In the genomic region with DNA sequence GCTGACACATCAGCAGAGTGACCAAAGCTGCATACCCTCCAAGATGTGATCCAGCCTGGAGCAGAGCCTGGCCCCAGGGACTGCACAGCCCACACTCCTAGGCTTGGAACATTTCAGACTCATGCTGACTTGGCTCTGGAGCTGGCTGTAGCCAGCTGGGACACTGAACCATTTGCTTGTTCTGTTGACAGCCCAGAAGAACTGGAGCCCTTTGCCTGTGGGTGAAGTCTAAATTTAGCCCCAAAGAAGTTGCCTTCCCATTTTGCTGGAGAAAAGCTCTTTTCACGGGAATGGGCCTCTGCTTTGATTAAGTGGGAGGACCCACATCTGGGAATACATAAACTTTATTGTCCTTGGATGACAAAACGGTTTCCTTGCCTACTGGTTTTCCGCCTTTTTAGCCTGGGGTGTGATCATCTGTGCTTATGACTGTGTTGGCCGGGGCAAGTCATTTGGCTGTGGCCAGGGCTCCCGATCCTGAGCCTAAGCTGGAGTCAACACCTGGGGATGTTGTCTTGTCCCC, we compare ENCODE assay signal across 16 cellular contexts.
A peak's percentile ranks its signal among the peaks of the same experiment; 100 is the strongest.
DNase-seq lines count a peak whose midpoint lies in the region; ATAC-seq, FAIRE-seq and TF ChIP-seq lines count a peak whose summit lies in the region.
"Had no signal": no experiment of that assay in that cellular context is flagged by ENCODE, and none has a peak within 500 bp of the region (broad histone marks: within the 10 kb centered on the region; RNA-seq: fewer than 3 reads in every experiment).

No MANE protein-coding gene starts in this region.

- no peak for FAIRE-seq in RCC 7860 (lab: Jason Lieb, UNC)
- FAIRE-seq: small intestine had no signal

- intact Hi-C loops in gastrocnemius medialis (cut with DNase I; ENCODE audit: low total_unique reads), result loop anchor here (5.0 kb wide), 1 partner anchor 178 kb away; no protein-coding TSS in a partner anchor

- no peaks in the 10 kb centered on the region for H3K27me3 ChIP-seq in lung (ENCODE audit: control insufficient read depth, insufficient read depth)
- no peaks in the 10 kb centered on the region for H3K27me3 ChIP-seq in gastrocnemius medialis

- in situ Hi-C loops in gastrocnemius medialis (cut with MboI; ENCODE audit: low sequenced_read_pairs in 4 of 4), result no loop called here

- 71 to 84% methylated on average over 5 of the region's 5 CpGs for WGBS in lung, 2 donors

- H3K4me1 ChIP-seq in lung (ENCODE audit: control insufficient read depth in 2 of 2, insufficient read depth in 2 of 2, low read length in 2 of 2), result peaks cover 0 to 4% of the 10 kb centered on the region in 2 donors
- peaks cover 16 to 20% of the 10 kb centered on the region in 2 donors for H3K4me1 ChIP-seq in gastrocnemius medialis

- TF ChIP-seq CTCF in lung (IDR thresholded peaks at IDR 0.05; ENCODE audit: control extremely low read depth, extremely low read depth) (no peak), gastrocnemius medialis (IDR thresholded peaks at IDR 0.05 in 4 of 5, conservative IDR thresholded peaks at IDR 0.05 in 1 of 5) (no peak)

- H3K36me3 ChIP-seq in lung (ENCODE audit: control insufficient read depth in 2 of 2, insufficient read depth in 2 of 2, low read length in 2 of 2) (no peaks in the 10 kb centered on the region), gastrocnemius medialis (no peaks in the 10 kb centered on the region)

- no peak for TF ChIP-seq POLR2A in gastrocnemius medialis (IDR thresholded peaks at IDR 0.05)

- H3K4me3 ChIP-seq in lung (no peak overlapping the region), gastrocnemius medialis (no peak overlapping the region)

- H3K9me3 ChIP-seq in lung (ENCODE audit: control insufficient read depth in 2 of 2, insufficient read depth in 1 of 2, low read length in 1 of 2), result peaks cover 0 to 2% of the 10 kb centered on the region in 2 donors
- no peaks in the 10 kb centered on the region for H3K9me3 ChIP-seq in gastrocnemius medialis

- peak; percentile 30 for DNase-seq in GM04503 (ENCODE audit: low read depth)
- peak; percentile 34 for DNase-seq in fibroblast of peridontal ligament (ENCODE audit: extremely low read depth)
- no peak for DNase-seq in lung (ENCODE audit: low spot score)
- DNase-seq in gastrocnemius medialis, result peak in 1 of 2 donors; percentile 37
- DNase-seq in H4 (ENCODE audit: low spot score), result no peak
- DNase-seq in activated T-cell treated with anti-CD3 and anti-CD28 coated beads for 4 hours, result no peak
- no peak for DNase-seq in RCC 7860 (ENCODE audit: low spot score)
- DNase-seq: activated T-cell treated with anti-CD3 and anti-CD28 coated beads, Interleukin-2, amount 50 U/mL, for 48 hours; amniotic stem cell; HCEC 1CT; KG1; NCI-H146; NCI-H524; small intestine had no signal

- ATAC-seq in lung (ENCODE audit: insufficient read depth, low FRiP score) (peak; percentile 64), gastrocnemius medialis (peak; percentile 65 to 75), HG02623 (IDR thresholded peaks at IDR 0.05; ENCODE audit: unreplicated experiment) (no peak)
- ATAC-seq: Panc1 had no signal

- H3K27ac ChIP-seq in lung (ENCODE audit: low read depth in 1 of 2, low read length in 1 of 2) (peak overlapping the region in 1 of 2 donors; percentile 42), gastrocnemius medialis (peak overlapping the region in 3 of 4 donors; percentile 27 to 61 (median 57))

Comparison
In these comparisons a context has a peak if more than half of its experiments do, and no peak if none do; other contexts are left out.
1. DNase-seq: peak in GM04503 (single experiment) and fibroblast of peridontal ligament (single experiment); none in lung (single experiment), H4 (single experiment), activated T-cell treated with anti-CD3 and anti-CD28 coated beads for 4 hours (single experiment) and RCC 7860 (single experiment).